31 cellular contexts compared by ENCODE assay signal in genomic region chr17:21602176-21602575, GRCh38.
"Had no signal": no experiment of that assay in that cellular context is flagged by ENCODE, and none has a peak within 500 bp of the region (broad histone marks: within the 10 kb centered on the region; RNA-seq: fewer than 3 reads in every experiment).

No MANE protein-coding gene starts in this region.

- H3K9me3 Mint-ChIP-seq: activated CD4-positive, alpha-beta memory T cell treated with anti-CD3 and anti-CD28 coated beads for 36 hours; activated CD4-positive, alpha-beta T cell treated with anti-CD3 and anti-CD28 coated beads, Interleukin-2, amount 10 ng/mL, durations not matched to agents 24 days and 14 days; activated naive CD4-positive, alpha-beta T cell treated with anti-CD3 and anti-CD28 coated beads, Interleukin-2, amount 10 ng/mL, durations not matched to agents 7 days and 5 days; activated naive CD4-positive, alpha-beta T cell treated with anti-CD3 and anti-CD28 coated beads, Interleukin-2, amount 50 U/mL, for 72 hours; activated naive CD8-positive, alpha-beta T cell treated with anti-CD3 and anti-CD28 coated beads, Interleukin-2, amount 10 ng/mL, durations not matched to agents 7 days and 5 days; effector memory CD8-positive, alpha-beta T cell had no signal

- DNase-seq: activated CD4-positive, alpha-beta memory T cell treated with anti-CD3 and anti-CD28 coated beads for 36 hours; activated CD4-positive, alpha-beta T cell treated with anti-CD3 and anti-CD28 coated beads for 36 hours; activated CD4-positive, alpha-beta T cell treated with anti-CD3 and anti-CD28 coated beads, Interleukin-2, amount 10 ng/mL, durations not matched to agents 24 days and 14 days; activated CD4-positive, CD25-positive, alpha-beta regulatory T cell; activated CD4-positive, CD25-positive, alpha-beta regulatory T cell treated with anti-CD3 and anti-CD28 coated beads, Interleukin-2, amount 50 U/mL, for 72 hours; activated CD8-positive, alpha-beta memory T cell treated with anti-CD3 and anti-CD28 coated beads, Interleukin-2, amount 10 ng/mL, durations not matched to agents 7 days and 5 days; activated CD8-positive, alpha-beta memory T cell treated with anti-CD3 and anti-CD28 coated beads, Interleukin-2, amount 50 U/mL, for 4 hours; activated CD8-positive, alpha-beta T cell treated with anti-CD3 and anti-CD28 coated beads, Interleukin-2, amount 10 ng/mL, durations not matched to agents 7 days and 5 days; activated gamma-delta T cell; activated naive CD4-positive, alpha-beta T cell; activated naive CD4-positive, alpha-beta T cell treated with anti-CD3 and anti-CD28 coated beads, Interleukin-2, amount 10 ng/mL, durations not matched to agents 7 days and 5 days; activated naive CD8-positive, alpha-beta T cell treated with anti-CD3 and anti-CD28 coated beads, Interleukin-2, amount 10 ng/mL, durations not matched to agents 7 days and 5 days; activated T-cell treated with anti-CD3 and anti-CD28 coated beads, Interleukin-2, amount 50 U/mL, for 1 hour; activated T-cell treated with anti-CD3 and anti-CD28 coated beads, Interleukin-2, amount 50 U/mL, for 48 hours; central memory CD4-positive, alpha-beta T cell; cortex of kidney; dermis blood vessel endothelial cell; effector CD4-positive, alpha-beta T cell; effector memory CD8-positive, alpha-beta T cell; erythroblast; foreskin keratinocyte; gastrocnemius medialis; glutamatergic neuron; heart left ventricle; T-helper 2 cell had no signal

- H3K4me1 Mint-ChIP-seq: activated CD4-positive, alpha-beta T cell treated with anti-CD3 and anti-CD28 coated beads for 36 hours; activated CD4-positive, alpha-beta T cell treated with anti-CD3 and anti-CD28 coated beads, Interleukin-2, amount 10 ng/mL, durations not matched to agents 24 days and 14 days; activated CD8-positive, alpha-beta memory T cell treated with anti-CD3 and anti-CD28 coated beads, Interleukin-2, amount 10 ng/mL, durations not matched to agents 7 days and 5 days; activated naive CD4-positive, alpha-beta T cell treated with anti-CD3 and anti-CD28 coated beads, Interleukin-2, amount 10 ng/mL, durations not matched to agents 7 days and 5 days; activated naive CD8-positive, alpha-beta T cell treated with anti-CD3 and anti-CD28 coated beads, Interleukin-2, amount 10 ng/mL, durations not matched to agents 7 days and 5 days; brain had no signal

- H3K27me3 ChIP-seq: ascending aorta, breast epithelium, cardiac muscle cell, esophagus muscularis mucosa, foreskin keratinocyte, gastrocnemius medialis had no signal

- H3K27ac Mint-ChIP-seq: activated CD4-positive, alpha-beta memory T cell treated with anti-CD3 and anti-CD28 coated beads for 36 hours; activated CD4-positive, alpha-beta T cell treated with anti-CD3 and anti-CD28 coated beads for 36 hours; activated CD4-positive, alpha-beta T cell treated with anti-CD3 and anti-CD28 coated beads, Interleukin-2, amount 10 ng/mL, durations not matched to agents 24 days and 14 days; activated CD8-positive, alpha-beta memory T cell treated with anti-CD3 and anti-CD28 coated beads, Interleukin-2, amount 10 ng/mL, durations not matched to agents 7 days and 5 days; activated CD8-positive, alpha-beta T cell treated with anti-CD3 and anti-CD28 coated beads, Interleukin-2, amount 10 ng/mL, durations not matched to agents 7 days and 5 days; activated naive CD4-positive, alpha-beta T cell treated with anti-CD3 and anti-CD28 coated beads, Interleukin-2, amount 10 ng/mL, durations not matched to agents 7 days and 5 days; activated naive CD4-positive, alpha-beta T cell treated with anti-CD3 and anti-CD28 coated beads, Interleukin-2, amount 50 U/mL, for 72 hours; activated naive CD8-positive, alpha-beta T cell treated with anti-CD3 and anti-CD28 coated beads, Interleukin-2, amount 10 ng/mL, durations not matched to agents 7 days and 5 days; brain; effector memory CD8-positive, alpha-beta T cell had no signal

- H3K36me3 ChIP-seq: ascending aorta, breast epithelium, cardiac muscle cell, esophagus muscularis mucosa, gastrocnemius medialis, heart left ventricle had no signal

- H3K4me3 Mint-ChIP-seq: activated CD4-positive, alpha-beta memory T cell treated with anti-CD3 and anti-CD28 coated beads for 36 hours; activated CD4-positive, alpha-beta T cell treated with anti-CD3 and anti-CD28 coated beads for 36 hours; activated CD4-positive, alpha-beta T cell treated with anti-CD3 and anti-CD28 coated beads, Interleukin-2, amount 10 ng/mL, durations not matched to agents 24 days and 14 days; activated CD8-positive, alpha-beta memory T cell treated with anti-CD3 and anti-CD28 coated beads, Interleukin-2, amount 10 ng/mL, durations not matched to agents 7 days and 5 days; activated CD8-positive, alpha-beta T cell treated with anti-CD3 and anti-CD28 coated beads, Interleukin-2, amount 10 ng/mL, durations not matched to agents 7 days and 5 days; activated naive CD4-positive, alpha-beta T cell treated with anti-CD3 and anti-CD28 coated beads, Interleukin-2, amount 10 ng/mL, durations not matched to agents 7 days and 5 days; activated naive CD8-positive, alpha-beta T cell treated with anti-CD3 and anti-CD28 coated beads, Interleukin-2, amount 10 ng/mL, durations not matched to agents 7 days and 5 days; brain; effector memory CD8-positive, alpha-beta T cell had no signal

- H3K4me3 ChIP-seq: ascending aorta, breast epithelium, cardiac muscle cell, esophagus muscularis mucosa, gastrocnemius medialis, heart left ventricle had no signal

- H3K4me1 ChIP-seq: ascending aorta, breast epithelium, esophagus muscularis mucosa, foreskin keratinocyte, gastrocnemius medialis, heart left ventricle had no signal

- H3K9me3 ChIP-seq: ascending aorta, breast epithelium, esophagus muscularis mucosa, gastrocnemius medialis, heart left ventricle had no signal

- ATAC-seq: activated CD4-positive, alpha-beta T cell treated with anti-CD3 and anti-CD28 coated beads for 36 hours; activated CD8-positive, alpha-beta memory T cell treated with anti-CD3 and anti-CD28 coated beads, Interleukin-2, amount 10 ng/mL, durations not matched to agents 7 days and 5 days; activated CD8-positive, alpha-beta T cell treated with anti-CD3 and anti-CD28 coated beads, Interleukin-2, amount 10 ng/mL, durations not matched to agents 7 days and 5 days; activated naive CD4-positive, alpha-beta T cell treated with anti-CD3 and anti-CD28 coated beads, Interleukin-2, amount 50 U/mL, for 72 hours; effector memory CD8-positive, alpha-beta T cell; foreskin keratinocyte; gastrocnemius medialis; heart left ventricle had no signal

- H3K36me3 Mint-ChIP-seq: activated CD4-positive, alpha-beta memory T cell treated with anti-CD3 and anti-CD28 coated beads for 36 hours; activated CD8-positive, alpha-beta memory T cell treated with anti-CD3 and anti-CD28 coated beads, Interleukin-2, amount 10 ng/mL, durations not matched to agents 7 days and 5 days; activated naive CD4-positive, alpha-beta T cell treated with anti-CD3 and anti-CD28 coated beads, Interleukin-2, amount 10 ng/mL, durations not matched to agents 7 days and 5 days; activated naive CD4-positive, alpha-beta T cell treated with anti-CD3 and anti-CD28 coated beads, Interleukin-2, amount 50 U/mL, for 72 hours; activated naive CD8-positive, alpha-beta T cell treated with anti-CD3 and anti-CD28 coated beads, Interleukin-2, amount 10 ng/mL, durations not matched to agents 7 days and 5 days; brain had no signal

- H3K27ac ChIP-seq: ascending aorta, breast epithelium, cardiac muscle cell, esophagus muscularis mucosa, foreskin keratinocyte, gastrocnemius medialis, heart left ventricle had no signal
